ENCODE assay signal across 1 cellular context in genomic region chr19:54021363-54021762, GRCh38.
TF ChIP-seq lines count a peak whose summit lies in the region.

No MANE protein-coding gene starts in this region.

TF ChIP-seq in A549, 52 proteins besides CTCF, POLR2A, EP300 and RAD21 (continued from another document):
- TF ChIP-seq MAX (IDR thresholded peaks at IDR 0.05) (0 out of 2 replicates have a peak, but pooled peaks have one; percentile 9), KDM1A (IDR thresholded peaks at IDR 0.05; ENCODE audit: low read depth) (peak; percentile 64; the same call in 1 of the 2 replicates), HES2 (IDR thresholded peaks at IDR 0.05) (no peak)
